ENCODE assay signal across 1 cellular context in the genomic region with DNA sequence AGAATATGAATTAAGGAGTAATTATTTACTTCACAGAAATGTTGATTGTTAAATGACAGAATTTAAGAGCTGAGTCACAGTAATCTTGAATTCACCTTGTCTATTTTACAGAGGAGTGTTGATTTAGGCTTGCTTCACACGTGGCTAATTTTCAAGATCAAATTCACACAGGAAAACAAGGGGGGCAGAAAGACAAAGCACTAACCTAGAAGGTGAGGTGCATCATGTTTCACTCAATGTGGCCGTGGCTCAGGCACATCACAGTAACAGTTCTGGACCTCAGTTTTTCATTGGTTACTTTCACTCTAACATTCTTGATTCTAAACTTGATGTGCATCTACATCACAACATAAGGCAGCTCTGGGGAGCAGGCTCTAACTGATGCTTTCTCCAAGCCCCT.
TF ChIP-seq lines count a peak whose summit lies in the region.

No MANE protein-coding gene starts in this region.

TF ChIP-seq in GM23338, 12 proteins besides CTCF, POLR2A, EP300 and RAD21 (continued from another document):
- TF ChIP-seq, protein P1, sequence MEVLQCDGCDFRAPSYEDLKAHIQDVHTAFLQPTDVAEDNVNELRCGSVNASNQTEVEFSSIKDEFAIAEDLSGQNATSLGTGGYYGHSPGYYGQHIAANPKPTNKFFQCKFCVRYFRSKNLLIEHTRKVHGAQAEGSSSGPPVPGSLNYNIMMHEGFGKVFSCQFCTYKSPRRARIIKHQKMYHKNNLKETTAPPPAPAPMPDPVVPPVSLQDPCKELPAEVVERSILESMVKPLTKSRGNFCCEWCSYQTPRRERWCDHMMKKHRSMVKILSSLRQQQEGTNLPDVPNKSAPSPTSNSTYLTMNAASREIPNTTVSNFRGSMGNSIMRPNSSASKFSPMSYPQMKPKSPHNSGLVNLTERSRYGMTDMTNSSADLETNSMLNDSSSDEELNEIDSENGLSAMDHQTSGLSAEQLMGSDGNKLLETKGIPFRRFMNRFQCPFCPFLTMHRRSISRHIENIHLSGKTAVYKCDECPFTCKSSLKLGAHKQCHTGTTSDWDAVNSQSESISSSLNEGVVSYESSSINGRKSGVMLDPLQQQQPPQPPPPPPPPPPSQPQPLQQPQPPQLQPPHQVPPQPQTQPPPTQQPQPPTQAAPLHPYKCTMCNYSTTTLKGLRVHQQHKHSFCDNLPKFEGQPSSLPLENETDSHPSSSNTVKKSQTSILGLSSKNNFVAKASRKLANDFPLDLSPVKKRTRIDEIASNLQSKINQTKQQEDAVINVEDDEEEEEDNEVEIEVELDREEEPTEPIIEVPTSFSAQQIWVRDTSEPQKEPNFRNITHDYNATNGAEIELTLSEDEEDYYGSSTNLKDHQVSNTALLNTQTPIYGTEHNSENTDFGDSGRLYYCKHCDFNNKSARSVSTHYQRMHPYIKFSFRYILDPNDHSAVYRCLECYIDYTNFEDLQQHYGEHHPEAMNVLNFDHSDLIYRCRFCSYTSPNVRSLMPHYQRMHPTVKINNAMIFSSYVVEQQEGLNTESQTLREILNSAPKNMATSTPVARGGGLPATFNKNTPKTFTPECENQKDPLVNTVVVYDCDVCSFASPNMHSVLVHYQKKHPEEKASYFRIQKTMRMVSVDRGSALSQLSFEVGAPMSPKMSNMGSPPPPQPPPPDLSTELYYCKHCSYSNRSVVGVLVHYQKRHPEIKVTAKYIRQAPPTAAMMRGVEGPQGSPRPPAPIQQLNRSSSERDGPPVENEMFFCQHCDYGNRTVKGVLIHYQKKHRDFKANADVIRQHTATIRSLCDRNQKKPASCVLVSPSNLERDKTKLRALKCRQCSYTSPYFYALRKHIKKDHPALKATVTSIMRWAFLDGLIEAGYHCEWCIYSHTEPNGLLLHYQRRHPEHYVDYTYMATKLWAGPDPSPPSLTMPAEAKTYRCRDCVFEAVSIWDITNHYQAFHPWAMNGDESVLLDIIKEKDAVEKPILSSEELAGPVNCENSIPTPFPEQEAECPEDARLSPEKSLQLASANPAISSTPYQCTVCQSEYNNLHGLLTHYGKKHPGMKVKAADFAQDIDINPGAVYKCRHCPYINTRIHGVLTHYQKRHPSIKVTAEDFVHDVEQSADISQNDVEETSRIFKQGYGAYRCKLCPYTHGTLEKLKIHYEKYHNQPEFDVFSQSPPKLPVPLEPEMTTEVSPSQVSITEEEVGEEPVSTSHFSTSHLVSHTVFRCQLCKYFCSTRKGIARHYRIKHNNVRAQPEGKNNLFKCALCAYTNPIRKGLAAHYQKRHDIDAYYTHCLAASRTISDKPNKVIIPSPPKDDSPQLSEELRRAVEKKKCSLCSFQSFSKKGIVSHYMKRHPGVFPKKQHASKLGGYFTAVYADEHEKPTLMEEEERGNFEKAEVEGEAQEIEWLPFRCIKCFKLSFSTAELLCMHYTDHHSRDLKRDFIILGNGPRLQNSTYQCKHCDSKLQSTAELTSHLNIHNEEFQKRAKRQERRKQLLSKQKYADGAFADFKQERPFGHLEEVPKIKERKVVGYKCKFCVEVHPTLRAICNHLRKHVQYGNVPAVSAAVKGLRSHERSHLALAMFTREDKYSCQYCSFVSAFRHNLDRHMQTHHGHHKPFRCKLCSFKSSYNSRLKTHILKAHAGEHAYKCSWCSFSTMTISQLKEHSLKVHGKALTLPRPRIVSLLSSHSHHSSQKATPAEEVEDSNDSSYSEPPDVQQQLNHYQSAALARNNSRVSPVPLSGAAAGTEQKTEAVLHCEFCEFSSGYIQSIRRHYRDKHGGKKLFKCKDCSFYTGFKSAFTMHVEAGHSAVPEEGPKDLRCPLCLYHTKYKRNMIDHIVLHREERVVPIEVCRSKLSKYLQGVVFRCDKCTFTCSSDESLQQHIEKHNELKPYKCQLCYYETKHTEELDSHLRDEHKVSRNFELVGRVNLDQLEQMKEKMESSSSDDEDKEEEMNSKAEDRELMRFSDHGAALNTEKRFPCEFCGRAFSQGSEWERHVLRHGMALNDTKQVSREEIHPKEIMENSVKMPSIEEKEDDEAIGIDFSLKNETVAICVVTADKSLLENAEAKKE (CRISPR knock-in tag; IDR thresholded peaks at IDR 0.05), result no peak
- TF ChIP-seq, protein P2, sequence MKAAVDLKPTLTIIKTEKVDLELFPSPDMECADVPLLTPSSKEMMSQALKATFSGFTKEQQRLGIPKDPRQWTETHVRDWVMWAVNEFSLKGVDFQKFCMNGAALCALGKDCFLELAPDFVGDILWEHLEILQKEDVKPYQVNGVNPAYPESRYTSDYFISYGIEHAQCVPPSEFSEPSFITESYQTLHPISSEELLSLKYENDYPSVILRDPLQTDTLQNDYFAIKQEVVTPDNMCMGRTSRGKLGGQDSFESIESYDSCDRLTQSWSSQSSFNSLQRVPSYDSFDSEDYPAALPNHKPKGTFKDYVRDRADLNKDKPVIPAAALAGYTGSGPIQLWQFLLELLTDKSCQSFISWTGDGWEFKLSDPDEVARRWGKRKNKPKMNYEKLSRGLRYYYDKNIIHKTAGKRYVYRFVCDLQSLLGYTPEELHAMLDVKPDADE (IDR thresholded peaks at IDR 0.05), result no peak
- TF ChIP-seq STAT1 (IDR thresholded peaks at IDR 0.05; ENCODE audit: unreplicated experiment) (no peak), JUNB (IDR thresholded peaks at IDR 0.05; ENCODE audit: unreplicated experiment) (no peak), CREB1 (CRISPR knock-in tag; IDR thresholded peaks at IDR 0.05; ENCODE audit: low read depth) (no peak)
TF ChIP-seq in GM23338: peak in this region for 0.
